1 cellular context compared by ENCODE assay signal in the genomic region with DNA sequence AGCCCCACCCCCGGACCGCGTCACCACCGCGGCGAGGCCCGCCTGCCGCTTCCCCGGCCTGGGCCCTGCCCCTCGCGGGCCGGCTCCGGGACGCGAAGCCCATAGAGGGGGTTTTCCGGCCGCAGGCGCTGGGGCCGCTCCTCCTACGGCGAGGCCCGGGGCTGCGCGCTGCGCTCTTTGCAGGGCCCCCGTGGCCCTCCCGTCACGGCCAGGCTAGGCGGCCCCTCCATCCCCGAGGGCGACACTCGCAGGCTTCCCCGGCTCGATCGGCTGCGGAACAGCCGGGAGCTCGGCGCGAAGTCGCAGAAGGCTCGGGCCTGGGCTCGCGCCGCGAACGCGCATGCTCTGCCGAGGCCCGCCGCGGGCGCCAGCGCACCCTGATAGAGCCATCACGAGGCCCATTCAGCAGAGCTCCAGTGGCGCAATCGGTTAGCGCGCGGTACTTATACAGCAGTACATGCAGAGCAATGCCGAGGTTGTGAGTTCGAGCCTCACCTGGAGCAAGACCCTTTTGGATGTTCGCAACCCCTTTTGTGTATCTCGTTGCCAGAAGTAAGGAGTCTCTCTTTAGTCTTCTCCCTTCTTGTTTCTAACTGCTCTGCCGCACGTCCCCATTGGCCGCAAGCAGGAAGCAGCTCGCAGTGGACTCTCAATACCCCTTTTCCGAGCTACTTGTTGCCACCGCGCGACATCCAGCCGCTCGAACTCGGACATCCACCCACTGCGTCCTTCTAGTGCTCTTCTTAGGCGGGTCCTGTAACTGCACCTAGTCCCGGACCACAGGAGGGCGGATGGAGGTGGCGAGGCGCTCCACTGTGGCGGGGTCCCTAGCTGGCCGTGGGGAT.
A peak's percentile ranks its signal among the peaks of the same experiment; 100 is the strongest.
TF ChIP-seq lines count a peak whose summit lies in the region.

No MANE protein-coding gene starts in this region.

TF ChIP-seq in HepG2, 621 proteins besides CTCF, POLR2A, EP300 and RAD21 (continued from another document and continues in another):
- TF ChIP-seq, protein P1, sequence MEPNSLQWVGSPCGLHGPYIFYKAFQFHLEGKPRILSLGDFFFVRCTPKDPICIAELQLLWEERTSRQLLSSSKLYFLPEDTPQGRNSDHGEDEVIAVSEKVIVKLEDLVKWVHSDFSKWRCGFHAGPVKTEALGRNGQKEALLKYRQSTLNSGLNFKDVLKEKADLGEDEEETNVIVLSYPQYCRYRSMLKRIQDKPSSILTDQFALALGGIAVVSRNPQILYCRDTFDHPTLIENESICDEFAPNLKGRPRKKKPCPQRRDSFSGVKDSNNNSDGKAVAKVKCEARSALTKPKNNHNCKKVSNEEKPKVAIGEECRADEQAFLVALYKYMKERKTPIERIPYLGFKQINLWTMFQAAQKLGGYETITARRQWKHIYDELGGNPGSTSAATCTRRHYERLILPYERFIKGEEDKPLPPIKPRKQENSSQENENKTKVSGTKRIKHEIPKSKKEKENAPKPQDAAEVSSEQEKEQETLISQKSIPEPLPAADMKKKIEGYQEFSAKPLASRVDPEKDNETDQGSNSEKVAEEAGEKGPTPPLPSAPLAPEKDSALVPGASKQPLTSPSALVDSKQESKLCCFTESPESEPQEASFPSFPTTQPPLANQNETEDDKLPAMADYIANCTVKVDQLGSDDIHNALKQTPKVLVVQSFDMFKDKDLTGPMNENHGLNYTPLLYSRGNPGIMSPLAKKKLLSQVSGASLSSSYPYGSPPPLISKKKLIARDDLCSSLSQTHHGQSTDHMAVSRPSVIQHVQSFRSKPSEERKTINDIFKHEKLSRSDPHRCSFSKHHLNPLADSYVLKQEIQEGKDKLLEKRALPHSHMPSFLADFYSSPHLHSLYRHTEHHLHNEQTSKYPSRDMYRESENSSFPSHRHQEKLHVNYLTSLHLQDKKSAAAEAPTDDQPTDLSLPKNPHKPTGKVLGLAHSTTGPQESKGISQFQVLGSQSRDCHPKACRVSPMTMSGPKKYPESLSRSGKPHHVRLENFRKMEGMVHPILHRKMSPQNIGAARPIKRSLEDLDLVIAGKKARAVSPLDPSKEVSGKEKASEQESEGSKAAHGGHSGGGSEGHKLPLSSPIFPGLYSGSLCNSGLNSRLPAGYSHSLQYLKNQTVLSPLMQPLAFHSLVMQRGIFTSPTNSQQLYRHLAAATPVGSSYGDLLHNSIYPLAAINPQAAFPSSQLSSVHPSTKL (CRISPR knock-in tag; IDR thresholded peaks at IDR 0.05): peak; percentile 76; the same call in 1 of the 2 replicates
- TF ChIP-seq EZH2 (conservative IDR thresholded peaks at IDR 0.05; ENCODE audit: low read depth, low read length): no peak
- no peak for TF ChIP-seq ZNF496 (CRISPR knock-in tag; IDR thresholded peaks at IDR 0.05; ENCODE audit: insufficient replicate concordance)
- TF ChIP-seq, protein P2, sequence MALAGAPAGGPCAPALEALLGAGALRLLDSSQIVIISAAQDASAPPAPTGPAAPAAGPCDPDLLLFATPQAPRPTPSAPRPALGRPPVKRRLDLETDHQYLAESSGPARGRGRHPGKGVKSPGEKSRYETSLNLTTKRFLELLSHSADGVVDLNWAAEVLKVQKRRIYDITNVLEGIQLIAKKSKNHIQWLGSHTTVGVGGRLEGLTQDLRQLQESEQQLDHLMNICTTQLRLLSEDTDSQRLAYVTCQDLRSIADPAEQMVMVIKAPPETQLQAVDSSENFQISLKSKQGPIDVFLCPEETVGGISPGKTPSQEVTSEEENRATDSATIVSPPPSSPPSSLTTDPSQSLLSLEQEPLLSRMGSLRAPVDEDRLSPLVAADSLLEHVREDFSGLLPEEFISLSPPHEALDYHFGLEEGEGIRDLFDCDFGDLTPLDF (CRISPR knock-in tag; IDR thresholded peaks at IDR 0.05): peak; percentile 87; the same call in 1 of the 2 replicates
- TF ChIP-seq ZSCAN31 (CRISPR knock-in tag; IDR thresholded peaks at IDR 0.05; ENCODE audit: low read depth): peak; percentile 92
- peak; percentile 89 for TF ChIP-seq ZMYM3 (CRISPR knock-in tag; IDR thresholded peaks at IDR 0.05)
- no peak; the same call in 1 of the 2 replicates for TF ChIP-seq ELF4 (CRISPR knock-in tag; IDR thresholded peaks at IDR 0.05; ENCODE audit: borderline replicate concordance)
- TF ChIP-seq, protein P3, sequence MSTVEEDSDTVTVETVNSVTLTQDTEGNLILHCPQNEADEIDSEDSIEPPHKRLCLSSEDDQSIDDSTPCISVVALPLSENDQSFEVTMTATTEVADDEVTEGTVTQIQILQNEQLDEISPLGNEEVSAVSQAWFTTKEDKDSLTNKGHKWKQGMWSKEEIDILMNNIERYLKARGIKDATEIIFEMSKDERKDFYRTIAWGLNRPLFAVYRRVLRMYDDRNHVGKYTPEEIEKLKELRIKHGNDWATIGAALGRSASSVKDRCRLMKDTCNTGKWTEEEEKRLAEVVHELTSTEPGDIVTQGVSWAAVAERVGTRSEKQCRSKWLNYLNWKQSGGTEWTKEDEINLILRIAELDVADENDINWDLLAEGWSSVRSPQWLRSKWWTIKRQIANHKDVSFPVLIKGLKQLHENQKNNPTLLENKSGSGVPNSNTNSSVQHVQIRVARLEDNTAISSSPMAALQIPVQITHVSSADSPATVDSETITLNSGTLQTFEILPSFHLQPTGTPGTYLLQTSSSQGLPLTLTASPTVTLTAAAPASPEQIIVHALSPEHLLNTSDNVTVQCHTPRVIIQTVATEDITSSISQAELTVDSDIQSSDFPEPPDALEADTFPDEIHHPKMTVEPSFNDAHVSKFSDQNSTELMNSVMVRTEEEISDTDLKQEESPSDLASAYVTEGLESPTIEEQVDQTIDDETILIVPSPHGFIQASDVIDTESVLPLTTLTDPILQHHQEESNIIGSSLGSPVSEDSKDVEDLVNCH (CRISPR knock-in tag; IDR thresholded peaks at IDR 0.05): peak; percentile 37; the same call in 1 of the 2 replicates
- TF ChIP-seq SPEN (CRISPR knock-in tag; IDR thresholded peaks at IDR 0.05; ENCODE audit: low read depth): peak; percentile 84
- TF ChIP-seq ZNF709 (CRISPR knock-in tag; IDR thresholded peaks at IDR 0.05): peak; percentile 73; the same call in 1 of the 2 replicates
- TF ChIP-seq ZNF75D (CRISPR knock-in tag; IDR thresholded peaks at IDR 0.05; ENCODE audit: borderline replicate concordance): no peak
- TF ChIP-seq ZBTB38 (CRISPR knock-in tag; IDR thresholded peaks at IDR 0.05): peak; percentile 92
- peak; percentile 79; the same call in 1 of the 2 replicates for TF ChIP-seq ZKSCAN1 (IDR thresholded peaks at IDR 0.05; ENCODE audit: low read length)
- TF ChIP-seq PCBP2 (optimal IDR thresholded peaks at IDR 0.05; ENCODE audit: low read depth, low read length, poor library complexity, severe bottlenecking): no peak
- TF ChIP-seq CBX2 (IDR thresholded peaks at IDR 0.05; ENCODE audit: low read depth, low read length): no peak
- TF ChIP-seq CBX2 (CRISPR knock-in tag; IDR thresholded peaks at IDR 0.05; ENCODE audit: low read depth): peak; percentile 66; the same call in 1 of the 2 replicates
- peak; percentile 85 for TF ChIP-seq KMT2B (CRISPR knock-in tag; IDR thresholded peaks at IDR 0.05)
- 0 out of 4 replicates have a peak, but pooled peaks of 1 of the 2 experiments have one; percentile 16 for TF ChIP-seq MAFK (conservative IDR thresholded peaks at IDR 0.05 in 1 of 2, IDR thresholded peaks at IDR 0.05 in 1 of 2; ENCODE audit: low read length in 2 of 2)
- TF ChIP-seq, protein P4, sequence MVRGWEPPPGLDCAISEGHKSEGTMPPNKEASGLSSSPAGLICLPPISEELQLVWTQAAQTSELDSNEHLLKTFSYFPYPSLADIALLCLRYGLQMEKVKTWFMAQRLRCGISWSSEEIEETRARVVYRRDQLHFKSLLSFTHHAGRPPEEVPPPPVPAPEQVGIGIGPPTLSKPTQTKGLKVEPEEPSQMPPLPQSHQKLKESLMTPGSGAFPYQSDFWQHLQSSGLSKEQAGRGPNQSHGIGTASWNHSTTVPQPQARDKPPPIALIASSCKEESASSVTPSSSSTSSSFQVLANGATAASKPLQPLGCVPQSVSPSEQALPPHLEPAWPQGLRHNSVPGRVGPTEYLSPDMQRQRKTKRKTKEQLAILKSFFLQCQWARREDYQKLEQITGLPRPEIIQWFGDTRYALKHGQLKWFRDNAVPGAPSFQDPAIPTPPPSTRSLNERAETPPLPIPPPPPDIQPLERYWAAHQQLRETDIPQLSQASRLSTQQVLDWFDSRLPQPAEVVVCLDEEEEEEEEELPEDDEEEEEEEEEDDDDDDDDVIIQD (CRISPR knock-in tag; IDR thresholded peaks at IDR 0.05; ENCODE audit: low read depth): peak; percentile 68; the same call in 1 of the 2 replicates
- peak; percentile 90; the same call in 1 of the 2 replicates for TF ChIP-seq ZNF841 (CRISPR knock-in tag; IDR thresholded peaks at IDR 0.05; ENCODE audit: borderline replicate concordance)
- TF ChIP-seq SMARCE1 (IDR thresholded peaks at IDR 0.05; ENCODE audit: borderline replicate concordance): no peak
- TF ChIP-seq RBFOX2 (IDR thresholded peaks at IDR 0.05; ENCODE audit: low read depth, low read length): peak; percentile 99
- TF ChIP-seq FOXJ3 (CRISPR knock-in tag; IDR thresholded peaks at IDR 0.05; ENCODE audit: borderline replicate concordance): peak; percentile 78
- TF ChIP-seq, protein P5, sequence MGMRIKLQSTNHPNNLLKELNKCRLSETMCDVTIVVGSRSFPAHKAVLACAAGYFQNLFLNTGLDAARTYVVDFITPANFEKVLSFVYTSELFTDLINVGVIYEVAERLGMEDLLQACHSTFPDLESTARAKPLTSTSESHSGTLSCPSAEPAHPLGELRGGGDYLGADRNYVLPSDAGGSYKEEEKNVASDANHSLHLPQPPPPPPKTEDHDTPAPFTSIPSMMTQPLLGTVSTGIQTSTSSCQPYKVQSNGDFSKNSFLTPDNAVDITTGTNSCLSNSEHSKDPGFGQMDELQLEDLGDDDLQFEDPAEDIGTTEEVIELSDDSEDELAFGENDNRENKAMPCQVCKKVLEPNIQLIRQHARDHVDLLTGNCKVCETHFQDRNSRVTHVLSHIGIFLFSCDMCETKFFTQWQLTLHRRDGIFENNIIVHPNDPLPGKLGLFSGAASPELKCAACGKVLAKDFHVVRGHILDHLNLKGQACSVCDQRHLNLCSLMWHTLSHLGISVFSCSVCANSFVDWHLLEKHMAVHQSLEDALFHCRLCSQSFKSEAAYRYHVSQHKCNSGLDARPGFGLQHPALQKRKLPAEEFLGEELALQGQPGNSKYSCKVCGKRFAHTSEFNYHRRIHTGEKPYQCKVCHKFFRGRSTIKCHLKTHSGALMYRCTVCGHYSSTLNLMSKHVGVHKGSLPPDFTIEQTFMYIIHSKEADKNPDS (CRISPR knock-in tag; IDR thresholded peaks at IDR 0.05): peak; percentile 85
- TF ChIP-seq SRSF4 (IDR thresholded peaks at IDR 0.05; ENCODE audit: low read depth, low read length, poor library complexity, severe bottlenecking): peak; percentile 52
- peak; percentile 91; the same call in 1 of the 2 replicates for TF ChIP-seq CBX5 (CRISPR knock-in tag; IDR thresholded peaks at IDR 0.05; ENCODE audit: borderline replicate concordance)
- TF ChIP-seq, protein P6, sequence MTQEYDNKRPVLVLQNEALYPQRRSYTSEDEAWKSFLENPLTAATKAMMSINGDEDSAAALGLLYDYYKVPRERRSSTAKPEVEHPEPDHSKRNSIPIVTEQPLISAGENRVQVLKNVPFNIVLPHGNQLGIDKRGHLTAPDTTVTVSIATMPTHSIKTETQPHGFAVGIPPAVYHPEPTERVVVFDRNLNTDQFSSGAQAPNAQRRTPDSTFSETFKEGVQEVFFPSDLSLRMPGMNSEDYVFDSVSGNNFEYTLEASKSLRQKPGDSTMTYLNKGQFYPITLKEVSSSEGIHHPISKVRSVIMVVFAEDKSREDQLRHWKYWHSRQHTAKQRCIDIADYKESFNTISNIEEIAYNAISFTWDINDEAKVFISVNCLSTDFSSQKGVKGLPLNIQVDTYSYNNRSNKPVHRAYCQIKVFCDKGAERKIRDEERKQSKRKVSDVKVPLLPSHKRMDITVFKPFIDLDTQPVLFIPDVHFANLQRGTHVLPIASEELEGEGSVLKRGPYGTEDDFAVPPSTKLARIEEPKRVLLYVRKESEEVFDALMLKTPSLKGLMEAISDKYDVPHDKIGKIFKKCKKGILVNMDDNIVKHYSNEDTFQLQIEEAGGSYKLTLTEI (CRISPR knock-in tag; conservative IDR thresholded peaks at IDR 0.05): no peak; the same call in 1 of the 2 replicates
- TF ChIP-seq, protein P7, sequence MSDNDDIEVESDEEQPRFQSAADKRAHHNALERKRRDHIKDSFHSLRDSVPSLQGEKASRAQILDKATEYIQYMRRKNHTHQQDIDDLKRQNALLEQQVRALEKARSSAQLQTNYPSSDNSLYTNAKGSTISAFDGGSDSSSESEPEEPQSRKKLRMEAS (IDR thresholded peaks at IDR 0.05): peak; percentile 93
- TF ChIP-seq SAFB2 (CRISPR knock-in tag; IDR thresholded peaks at IDR 0.05; ENCODE audit: borderline replicate concordance, low read depth): peak; percentile 53; the same call in 1 of the 2 replicates
- TF ChIP-seq, protein P8, sequence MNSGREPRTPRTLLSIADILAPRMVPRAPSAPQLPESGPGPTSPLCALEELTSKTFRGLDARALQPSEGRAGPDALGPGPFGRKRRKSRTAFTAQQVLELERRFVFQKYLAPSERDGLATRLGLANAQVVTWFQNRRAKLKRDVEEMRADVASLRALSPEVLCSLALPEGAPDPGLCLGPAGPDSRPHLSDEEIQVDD (CRISPR knock-in tag; IDR thresholded peaks at IDR 0.05; ENCODE audit: borderline replicate concordance): peak; percentile 72; the same call in 1 of the 2 replicates
- TF ChIP-seq NFIC (IDR thresholded peaks at IDR 0.05; ENCODE audit: low read length): 0 out of 2 replicates have a peak, but pooled peaks have one; percentile 23
- peak; percentile 95; the same call in 1 of the 2 replicates for TF ChIP-seq HOXA7 (CRISPR knock-in tag; IDR thresholded peaks at IDR 0.05)
- TF ChIP-seq, protein P9, sequence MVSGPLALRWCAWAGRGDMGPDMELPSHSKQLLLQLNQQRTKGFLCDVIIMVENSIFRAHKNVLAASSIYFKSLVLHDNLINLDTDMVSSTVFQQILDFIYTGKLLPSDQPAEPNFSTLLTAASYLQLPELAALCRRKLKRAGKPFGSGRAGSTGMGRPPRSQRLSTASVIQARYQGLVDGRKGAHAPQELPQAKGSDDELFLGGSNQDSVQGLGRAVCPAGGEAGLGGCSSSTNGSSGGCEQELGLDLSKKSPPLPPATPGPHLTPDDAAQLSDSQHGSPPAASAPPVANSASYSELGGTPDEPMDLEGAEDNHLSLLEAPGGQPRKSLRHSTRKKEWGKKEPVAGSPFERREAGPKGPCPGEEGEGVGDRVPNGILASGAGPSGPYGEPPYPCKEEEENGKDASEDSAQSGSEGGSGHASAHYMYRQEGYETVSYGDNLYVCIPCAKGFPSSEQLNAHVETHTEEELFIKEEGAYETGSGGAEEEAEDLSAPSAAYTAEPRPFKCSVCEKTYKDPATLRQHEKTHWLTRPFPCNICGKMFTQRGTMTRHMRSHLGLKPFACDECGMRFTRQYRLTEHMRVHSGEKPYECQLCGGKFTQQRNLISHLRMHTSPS (CRISPR knock-in tag; IDR thresholded peaks at IDR 0.05; ENCODE audit: low read depth): peak; percentile 57; the same call in 1 of the 2 replicates
- TF ChIP-seq ZNF792 (CRISPR knock-in tag; IDR thresholded peaks at IDR 0.05): peak; percentile 98
- TF ChIP-seq, protein P10, sequence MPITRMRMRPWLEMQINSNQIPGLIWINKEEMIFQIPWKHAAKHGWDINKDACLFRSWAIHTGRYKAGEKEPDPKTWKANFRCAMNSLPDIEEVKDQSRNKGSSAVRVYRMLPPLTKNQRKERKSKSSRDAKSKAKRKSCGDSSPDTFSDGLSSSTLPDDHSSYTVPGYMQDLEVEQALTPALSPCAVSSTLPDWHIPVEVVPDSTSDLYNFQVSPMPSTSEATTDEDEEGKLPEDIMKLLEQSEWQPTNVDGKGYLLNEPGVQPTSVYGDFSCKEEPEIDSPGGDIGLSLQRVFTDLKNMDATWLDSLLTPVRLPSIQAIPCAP (CRISPR knock-in tag; IDR thresholded peaks at IDR 0.05; ENCODE audit: low read depth): no peak; the same call in 1 of the 2 replicates
- TF ChIP-seq ARNTL (CRISPR knock-in tag; IDR thresholded peaks at IDR 0.05): 0 out of 2 replicates have a peak, but pooled peaks have one; percentile 45
- TF ChIP-seq RORA (CRISPR knock-in tag; IDR thresholded peaks at IDR 0.05): no peak; the same call in 1 of the 2 replicates
- TF ChIP-seq ZNF207 (IDR thresholded peaks at IDR 0.05; ENCODE audit: borderline replicate concordance): no peak
- peak; percentile 98 for TF ChIP-seq SRY (CRISPR knock-in tag; IDR thresholded peaks at IDR 0.05)
- TF ChIP-seq HOXA5 (CRISPR knock-in tag; IDR thresholded peaks at IDR 0.05): peak; percentile 92
